ENCODE assay signal across 25 cellular contexts in the genomic region with DNA sequence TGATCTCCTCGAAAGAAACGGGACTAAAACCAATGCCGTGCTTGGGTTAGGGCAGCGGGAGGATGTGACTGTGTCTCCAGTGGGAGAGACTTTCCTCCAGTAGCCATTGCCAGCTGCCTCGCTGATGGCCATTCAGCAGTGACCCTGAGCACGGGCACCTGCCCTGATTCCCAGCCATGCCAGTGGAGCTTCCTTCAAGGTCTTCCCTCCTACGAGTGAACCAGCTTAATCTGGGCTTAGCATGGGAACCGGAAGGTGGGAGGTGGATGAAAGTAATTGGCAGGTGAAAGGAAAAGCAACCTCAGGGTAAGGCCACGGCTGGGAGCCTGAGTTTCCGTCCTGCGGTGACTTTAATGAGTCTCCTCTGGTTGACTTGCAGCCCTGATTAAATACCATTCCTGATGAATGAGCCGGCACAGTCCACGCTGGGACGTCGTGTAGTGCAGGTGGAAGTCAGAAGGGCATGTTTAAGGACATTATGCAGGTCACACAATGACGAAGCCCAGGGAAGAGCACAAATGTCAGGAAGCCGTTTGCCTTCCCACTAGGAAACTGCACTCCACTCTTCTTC.
DNase-seq lines count a peak whose midpoint lies in the region; TF ChIP-seq lines count a peak whose summit lies in the region.
"Had no signal": no experiment of that assay in that cellular context is flagged by ENCODE, and none has a peak within 500 bp of the region (broad histone marks: within the 10 kb centered on the region; RNA-seq: fewer than 3 reads in every experiment).

No MANE protein-coding gene starts in this region.

- no peaks in the 10 kb centered on the region for H4K20me1 ChIP-seq in neural progenitor cell (ENCODE audit: low read depth)

- no peak overlapping the region for H3K4me3 ChIP-seq in WERI-Rb-1 (ENCODE audit: low read depth, low read length)
- H3K4me3 ChIP-seq in esophagus muscularis mucosa = no peak overlapping the region
- no peak overlapping the region for H3K4me3 ChIP-seq in neural progenitor cell
- no peak overlapping the region for H3K4me3 ChIP-seq in vagina

- H3K4me1 Mint-ChIP-seq in neural progenitor cell = peaks cover 8% of the 10 kb centered on the region
- H3K4me1 Mint-ChIP-seq: B cell had no signal

- WGBS in esophagus muscularis mucosa = 85% methylated on average over 17 of the region's 17 CpGs

- H3K27me3 Mint-ChIP-seq in neural progenitor cell (ENCODE audit: insufficient read depth, low read depth) = no peaks in the 10 kb centered on the region
- H3K27me3 Mint-ChIP-seq: B cell had no signal

- H3K36me3 ChIP-seq in WERI-Rb-1 = no peaks in the 10 kb centered on the region
- no peaks in the 10 kb centered on the region for H3K36me3 ChIP-seq in esophagus muscularis mucosa
- no peaks in the 10 kb centered on the region for H3K36me3 ChIP-seq in neural progenitor cell
- H3K36me3 ChIP-seq in vagina = no peaks in the 10 kb centered on the region

- H3K9ac ChIP-seq in neural progenitor cell = no peak overlapping the region
- H3K9ac ChIP-seq: SK-N-SH had no signal

- intact Hi-C loops in esophagus muscularis mucosa (cut with DNase I) (no loop called here), vagina (cut with DNase I) (no loop called here)

- no peak overlapping the region for H3K27ac ChIP-seq in WERI-Rb-1
- no peak overlapping the region for H3K27ac ChIP-seq in esophagus muscularis mucosa (replicated peaks in 1 of 4)
- H3K27ac ChIP-seq in neural progenitor cell = no peak overlapping the region
- no peak overlapping the region for H3K27ac ChIP-seq in vagina
- H3K27ac ChIP-seq: 22Rv1, C4-2B, HL-60 had no signal

- TF ChIP-seq POLR2A in esophagus muscularis mucosa (IDR thresholded peaks at IDR 0.05; ENCODE audit: low read depth) (no peak), vagina (IDR thresholded peaks at IDR 0.05) (no peak)

- TF ChIP-seq CTCF in WERI-Rb-1 (IDR thresholded peaks at IDR 0.05; ENCODE audit: low read depth, low read length) = no peak
- TF ChIP-seq CTCF in esophagus muscularis mucosa (IDR thresholded peaks at IDR 0.05) = no peak
- no peak for TF ChIP-seq CTCF in neural progenitor cell (IDR thresholded peaks at IDR 0.05)
- no peak for TF ChIP-seq CTCF in vagina (IDR thresholded peaks at IDR 0.05)

- no peak for TF ChIP-seq EP300 in esophagus muscularis mucosa (IDR thresholded peaks at IDR 0.05)

- H3K27ac Mint-ChIP-seq in neural progenitor cell = no peak overlapping the region
- H3K27ac Mint-ChIP-seq: B cell; CD8-positive, alpha-beta T cell had no signal

- no peak overlapping the region for H2AFZ ChIP-seq in neural progenitor cell (replicated peaks)

- H3K4me1 ChIP-seq in esophagus muscularis mucosa (no peaks in the 10 kb centered on the region), neural progenitor cell (no peaks in the 10 kb centered on the region), vagina (no peaks in the 10 kb centered on the region)

- DNase-seq in Daoy (ENCODE audit: low read depth) (peak; percentile 48), WERI-Rb-1 (peak; percentile 48), esophagus muscularis mucosa (ENCODE audit: extremely low spot score) (peak; percentile 66), neural progenitor cell (ENCODE audit: low spot score) (peak; percentile 30), MV-4-11 (lab: John Stamatoyannopoulos, UW) (no peak), vagina (ENCODE audit: extremely low spot score in 2 of 2) (no peak)
- DNase-seq in activated CD8-positive, alpha-beta memory T cell treated with anti-CD3 and anti-CD28 coated beads, Interleukin-2, amount 50 U/mL, for 48 hours = no peak
- no peak for DNase-seq in stimulated activated CD4-positive, alpha-beta T cell treated with anti-CD3 and anti-CD28 coated beads, Interleukin-1b, Interleukin-23, amount 100 ng/mL, for 48 hours
- DNase-seq: CD8-positive, alpha-beta T cell; DMS 273 treated with DMSO at 0.1 percent for 48 hours; DMS79; GOT3; Karpas-422; NCI-H1105; NCI-H1436 treated with DMSO at 0.1 percent for 48 hours; NCI-H2029 treated with DMSO at 0.1 percent for 48 hours; NCI-H446 treated with DMSO at 0.1 percent for 48 hours; NCI-H82; NK-92 treated with Interleukin-12 subunit alpha and Interleukin-12 subunit beta, amount 100 ng/mL, for 24 hours; PC-3; SK-N-SH had no signal

- H3K4me3 Mint-ChIP-seq in neural progenitor cell = no peak overlapping the region
- H3K4me3 Mint-ChIP-seq: B cell; CD8-positive, alpha-beta T cell had no signal

- no peaks in the 10 kb centered on the region for H3K9me3 ChIP-seq in WERI-Rb-1 (ENCODE audit: severe bottlenecking)
- H3K9me3 ChIP-seq in esophagus muscularis mucosa = no peaks in the 10 kb centered on the region
- no peaks in the 10 kb centered on the region for H3K9me3 ChIP-seq in neural progenitor cell (ENCODE audit: low read depth)
- no peaks in the 10 kb centered on the region for H3K9me3 ChIP-seq in vagina
- H3K9me3 ChIP-seq: SK-N-SH had no signal

- no peak overlapping the region for H3K4me2 ChIP-seq in neural progenitor cell
- H3K4me2 ChIP-seq: SK-N-SH had no signal

- peaks cover 5% of the 10 kb centered on the region for H3K9me3 Mint-ChIP-seq in neural progenitor cell
- H3K9me3 Mint-ChIP-seq: CD8-positive, alpha-beta T cell had no signal

- H3K27me3 ChIP-seq in WERI-Rb-1 (ENCODE audit: insufficient read depth, low read depth, severe bottlenecking) (no peaks in the 10 kb centered on the region), esophagus muscularis mucosa (no peaks in the 10 kb centered on the region), neural progenitor cell (no peaks in the 10 kb centered on the region), vagina (no peaks in the 10 kb centered on the region)

- no peaks in the 10 kb centered on the region for H3K36me3 Mint-ChIP-seq in neural progenitor cell
- H3K36me3 Mint-ChIP-seq: CD8-positive, alpha-beta T cell had no signal

- H3F3A ChIP-seq in neural progenitor cell (ENCODE audit: low read depth) = peaks cover 8% of the 10 kb centered on the region

- H3K79me2 ChIP-seq in neural progenitor cell (ENCODE audit: low read depth) = no peaks in the 10 kb centered on the region

Comparison
In these comparisons a context has a peak if more than half of its experiments do, and no peak if none do; other contexts are left out.
1. DNase-seq: peak in Daoy (single experiment), WERI-Rb-1 (single experiment), esophagus muscularis mucosa (single experiment) and neural progenitor cell (single experiment); none in activated CD8-positive, alpha-beta memory T cell treated with anti-CD3 and anti-CD28 coated beads, Interleukin-2, amount 50 U/mL, for 48 hours (single experiment), MV-4-11 (single experiment), vagina (0 of 2) and stimulated activated CD4-positive, alpha-beta T cell treated with anti-CD3 and anti-CD28 coated beads, Interleukin-1b, Interleukin-23, amount 100 ng/mL, for 48 hours (single experiment).